9 cellular contexts compared by ENCODE assay signal in the genomic region with DNA sequence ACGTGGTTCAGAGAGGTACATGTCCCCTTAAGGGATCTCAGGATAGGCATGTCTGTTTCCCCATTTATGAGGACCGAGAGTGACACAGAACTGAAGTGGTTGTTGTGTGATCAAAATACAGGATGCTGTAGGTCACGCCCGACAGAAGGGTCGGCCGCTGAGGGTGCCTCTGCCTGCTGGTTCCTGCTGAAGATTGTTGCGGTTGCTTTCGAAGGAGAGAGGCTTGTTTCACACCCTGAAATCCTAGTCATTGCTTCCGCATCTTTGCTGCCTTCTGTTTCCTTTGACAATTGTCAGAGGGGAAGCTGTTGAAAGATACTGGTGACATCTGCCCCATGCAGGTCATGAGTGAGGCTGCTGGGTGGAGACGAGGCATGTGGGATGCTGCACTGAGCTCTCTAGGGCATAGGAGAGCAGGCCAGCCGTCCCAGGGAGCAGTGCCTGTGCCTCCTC. TPM values are rescaled to one million over a fixed set of nuclear protein-coding genes. Genes with fewer than 3 reads are reported as not detected.
DNase-seq lines count a peak whose midpoint lies in the region; ATAC-seq and TF ChIP-seq lines count a peak whose summit lies in the region.
"Had no signal": no experiment of that assay in that cellular context is flagged by ENCODE, and none has a peak within 500 bp of the region (broad histone marks: within the 10 kb centered on the region; RNA-seq: fewer than 3 reads in every experiment).

No MANE protein-coding gene starts in this region.

- 15 to 29% (median 20%) methylated on average over 10 to 11 of the region's 11 CpGs for WGBS in spleen, 5 donors

- peak; percentile 38 for DNase-seq in T follicular helper cell (ENCODE audit: low read depth)
- DNase-seq in ascending aorta (ENCODE audit: low spot score in 2 of 2) = peak; percentile 39 to 78
- peak; percentile 92 for DNase-seq in spleen
- no peak for DNase-seq in retina
- DNase-seq in NCI-H2107 treated with DMSO at 0.1 percent for 48 hours (lab: John Stamatoyannopoulos, UW; ENCODE audit: unreplicated experiment) = no peak
- no peak for DNase-seq in DMS153 (lab: John Stamatoyannopoulos, UW)

- peak overlapping the region; percentile 55; the same call in 1 of the 2 replicates for H3K9ac ChIP-seq in BLaER1

- H3K4me1 ChIP-seq in BLaER1 (peaks cover 72% of the 10 kb centered on the region), ascending aorta (peaks cover 5 to 16% of the 10 kb centered on the region in 2 donors), spleen (peaks cover 30 to 82% (median 53%) of the 10 kb centered on the region in 6 donors)

- TF ChIP-seq CTCF in ascending aorta (IDR thresholded peaks at IDR 0.05) (no peak), spleen (IDR thresholded peaks at IDR 0.05 in 8 of 11, conservative IDR thresholded peaks at IDR 0.05 in 3 of 11) (peak in 1 of 11 experiments; percentile 16)

- H3K27me3 ChIP-seq in BLaER1 (no peaks in the 10 kb centered on the region), ascending aorta (no peaks in the 10 kb centered on the region), spleen (replicated peaks in 1 of 7) (no peaks in the 10 kb centered on the region)

- intact Hi-C loops in ascending aorta (cut with DNase I) (loop anchor here (10.0 kb wide), 2 partner anchors 335 to 575 kb away; a partner anchor contains a TSS), spleen (cut with DNase I; ENCODE audit: low total_unique reads) (loop anchor here (5.0 kb wide), 1 partner anchor 38 kb away; no protein-coding TSS in a partner anchor)

- H3K36me3 ChIP-seq in BLaER1 (peaks cover 14% of the 10 kb centered on the region; the same call in 1 of the 2 replicates), ascending aorta (peaks cover 0 to 15% of the 10 kb centered on the region in 2 donors), spleen (peaks cover 0 to 14% (median 0%) of the 10 kb centered on the region in 6 donors)

- H3K4me3 ChIP-seq in BLaER1 = peak overlapping the region; percentile 48; the same call in 1 of the 2 replicates
- no peak overlapping the region for H3K4me3 ChIP-seq in ascending aorta
- peak overlapping the region in 1 of 8 donors; percentile 50 for H3K4me3 ChIP-seq in spleen
- H3K4me3 ChIP-seq: SK-N-MC had no signal

- peak; percentile 53 for ATAC-seq in GM21723 (IDR thresholded peaks at IDR 0.05; ENCODE audit: unreplicated experiment)

- H3K27ac ChIP-seq in BLaER1 (peak overlapping the region; percentile 83), ascending aorta (no peak overlapping the region), spleen (peak overlapping the region; percentile 31 to 90 (median 80))
- H3K27ac ChIP-seq: SK-N-MC had no signal

- H4K20me1 ChIP-seq in BLaER1 = peaks cover 53% of the 10 kb centered on the region

- H3K9me3 ChIP-seq in BLaER1 = no peaks in the 10 kb centered on the region
- H3K9me3 ChIP-seq in ascending aorta = no peaks in the 10 kb centered on the region
- H3K9me3 ChIP-seq in spleen = no peaks in the 10 kb centered on the region

- no peak for TF ChIP-seq POLR2A in spleen (IDR thresholded peaks at IDR 0.05)

- peak overlapping the region; percentile 98 for H3K4me2 ChIP-seq in BLaER1

RNA-seq across cellular contexts. Expression of a gene that starts 3.8 kb away (rescaled TPM):
- total RNA-seq in ascending aorta (13.3 TPM), spleen (10 to 100 TPM; 25.6 to 48.4 (median 41.5) TPM)
- 10 to 100 TPM; 30.4 to 37.4 (median 33.2) TPM for polyA plus RNA-seq in spleen

RNA-seq across cellular contexts. Expression of a gene that starts 31.5 kb away (rescaled TPM):
- total RNA-seq in ascending aorta (81.8 TPM), spleen (10 to 100 TPM; 41.9 to 85.6 (median 53.9) TPM)
- 10 to 100 TPM; 28.7 to 51.8 (median 37.2) TPM for polyA plus RNA-seq in spleen

RNA-seq across cellular contexts. Expression of a gene that starts 42.9 kb away (rescaled TPM):
- total RNA-seq in ascending aorta (0.32 TPM), spleen (10 to 100 TPM; 17.4 to 29.2 (median 24.3) TPM)
- polyA plus RNA-seq in spleen = 10 to 100 TPM; 16.6 to 37.6 (median 19.8) TPM

Comparison
In these comparisons a context has a peak if more than half of its experiments do, and no peak if none do; other contexts are left out.
1. H3K27ac ChIP-seq: peak in BLaER1 (single experiment) and spleen (8 of 8); none in ascending aorta (0 of 2).
2. DNase-seq: peak in T follicular helper cell (single experiment), ascending aorta (2 of 2) and spleen (single experiment); none in retina (single experiment), NCI-H2107 treated with DMSO at 0.1 percent for 48 hours (single experiment) and DMS153 (single experiment).
3. RNA of a gene that starts 42.9 kb away (total RNA-seq): 17.4 to 29.2 TPM in spleen; 0.32 TPM in ascending aorta (single experiment); every median in the first group is over 10 times any median in the second.